34 cellular contexts compared by ENCODE assay signal in the genomic region with DNA sequence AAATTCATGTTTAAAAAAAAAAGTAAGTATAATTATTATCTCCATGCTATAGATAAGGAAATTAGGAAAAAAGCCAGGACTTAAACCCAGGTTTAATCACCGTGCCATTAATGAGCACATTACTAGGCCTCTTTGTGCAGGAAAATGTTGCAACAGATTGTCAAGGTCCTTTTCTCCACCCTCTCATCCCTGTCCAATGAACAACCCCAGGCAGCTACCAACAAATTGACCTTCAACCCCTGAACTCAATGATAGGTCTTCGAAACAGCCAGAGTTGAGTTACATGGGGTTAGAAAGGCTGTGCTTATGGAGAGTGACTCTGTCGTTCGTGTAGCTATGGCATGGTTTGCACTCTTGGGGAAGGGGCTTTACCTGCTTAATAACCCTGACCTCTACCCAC.
"Had no signal": no experiment of that assay in that cellular context is flagged by ENCODE, and none has a peak within 500 bp of the region (broad histone marks: within the 10 kb centered on the region; RNA-seq: fewer than 3 reads in every experiment).

No MANE protein-coding gene starts in this region.

- H3K27ac ChIP-seq: brain microvascular endothelial cell, SJSA1 had no signal

- H3K36me3 ChIP-seq: brain microvascular endothelial cell, Peyer's patch, SJSA1 had no signal

- H3K27me3 ChIP-seq: brain microvascular endothelial cell, Peyer's patch, SJSA1 had no signal

- H3K4me3 ChIP-seq: Peyer's patch, SJSA1 had no signal

- H3K4me2 ChIP-seq: SK-N-SH had no signal

- H3K36me3 Mint-ChIP-seq: activated CD4-positive, alpha-beta memory T cell treated with anti-CD3 and anti-CD28 coated beads for 36 hours; activated naive CD4-positive, alpha-beta T cell treated with anti-CD3 and anti-CD28 coated beads, Interleukin-2, amount 10 ng/mL, durations not matched to agents 7 days and 5 days; activated naive CD8-positive, alpha-beta T cell had no signal

- H3K27ac Mint-ChIP-seq: activated B cell treated with CpG ODN at 0.5 μM for 24 hours; activated CD4-positive, alpha-beta memory T cell treated with anti-CD3 and anti-CD28 coated beads for 36 hours; activated naive CD4-positive, alpha-beta T cell treated with anti-CD3 and anti-CD28 coated beads, Interleukin-2, amount 10 ng/mL, durations not matched to agents 7 days and 5 days; activated naive CD8-positive, alpha-beta T cell; activated naive CD8-positive, alpha-beta T cell treated with anti-CD3 and anti-CD28 coated beads, Interleukin-2, amount 50 U/mL, for 24 hours; T-helper 1 cell treated with Interleukin-12 subunit alpha and Interleukin-12 subunit beta and Interleukin-4 antibody, amounts not matched to agents 30 μg/mL and 1 μg/mL, for 36 hours; T-helper 2 cell treated with Interferon-gamma antibody and Interleukin-4, amounts not matched to agents 5 μg/mL and 100 μg/mL, for 36 hours had no signal

- H3K9me3 ChIP-seq: Peyer's patch, SJSA1, SK-N-SH had no signal

- H3K4me3 Mint-ChIP-seq: activated B cell treated with CpG ODN at 0.5 μM for 24 hours; activated CD4-positive, alpha-beta memory T cell treated with anti-CD3 and anti-CD28 coated beads for 36 hours; activated naive CD4-positive, alpha-beta T cell treated with anti-CD3 and anti-CD28 coated beads, Interleukin-2, amount 10 ng/mL, durations not matched to agents 7 days and 5 days; activated naive CD8-positive, alpha-beta T cell; activated naive CD8-positive, alpha-beta T cell treated with anti-CD3 and anti-CD28 coated beads, Interleukin-2, amount 50 U/mL, for 24 hours; T-helper 1 cell treated with Interleukin-12 subunit alpha and Interleukin-12 subunit beta and Interleukin-4 antibody, amounts not matched to agents 30 μg/mL and 1 μg/mL, for 36 hours; T-helper 2 cell treated with Interferon-gamma antibody and Interleukin-4, amounts not matched to agents 5 μg/mL and 100 μg/mL, for 36 hours had no signal

- DNase-seq: activated B cell treated with CpG ODN at 0.5 μM for 24 hours; activated CD4-positive, alpha-beta memory T cell treated with anti-CD3 and anti-CD28 coated beads for 36 hours; activated CD4-positive, alpha-beta T cell treated with anti-CD3 and anti-CD28 coated beads for 4 hours; activated CD4-positive, alpha-beta T cell treated with anti-CD3 and anti-CD28 coated beads, Interleukin-2, amount 50 U/mL, for 1 hour; activated CD4-positive, CD25-positive, alpha-beta regulatory T cell treated with anti-CD3 and anti-CD28 coated beads, Interleukin-2, amount 50 U/mL, for 72 hours; activated CD8-positive, alpha-beta memory T cell treated with anti-CD3 and anti-CD28 coated beads, Interleukin-2, amount 50 U/mL, for 4 hours; activated effector memory CD4-positive, alpha-beta T cell treated with Interleukin-2 at 50 U/mL for 16 hours; activated naive CD4-positive, alpha-beta T cell treated with anti-CD3 and anti-CD28 coated beads, Interleukin-2, amount 10 ng/mL, durations not matched to agents 7 days and 5 days; activated naive CD8-positive, alpha-beta T cell treated with anti-CD3 and anti-CD28 coated beads, Interleukin-2, amount 50 U/mL, for 24 hours; activated T-cell treated with anti-CD3 and anti-CD28 coated beads for 4 hours; activated T-cell treated with anti-CD3 and anti-CD28 coated beads, Interleukin-2, amount 50 U/mL, for 48 hours; amniotic stem cell; aorta; brain microvascular endothelial cell; central memory CD4-positive, alpha-beta T cell; Karpas-422; KBM-7; NCI-H1048; NCI-H1105 treated with DMSO at 0.1 percent for 48 hours; NCI-H1436 treated with DMSO at 0.1 percent for 48 hours; NCI-H1694 treated with DMSO at 0.1 percent for 48 hours; NCI-H2029; NCI-H510A; NCI-H526; NCI-H748 treated with DMSO at 0.1 percent for 48 hours; NK-92 treated with Interleukin-12 subunit alpha and Interleukin-12 subunit beta, amount 100 ng/mL, for 24 hours; PC-3; RPMI8226; SK-N-SH had no signal

- H3K9ac ChIP-seq: SK-N-SH had no signal

- H3K27me3 Mint-ChIP-seq: activated CD4-positive, alpha-beta memory T cell treated with anti-CD3 and anti-CD28 coated beads for 36 hours; activated naive CD8-positive, alpha-beta T cell; activated naive CD8-positive, alpha-beta T cell treated with anti-CD3 and anti-CD28 coated beads, Interleukin-2, amount 50 U/mL, for 24 hours had no signal

- ATAC-seq: activated naive CD8-positive, alpha-beta T cell treated with anti-CD3 and anti-CD28 coated beads, Interleukin-2, amount 50 U/mL, for 24 hours; PC-3 had no signal

- H3K9me3 Mint-ChIP-seq: activated B cell treated with CpG ODN at 0.5 μM for 24 hours; activated CD4-positive, alpha-beta memory T cell treated with anti-CD3 and anti-CD28 coated beads for 36 hours; activated naive CD4-positive, alpha-beta T cell treated with anti-CD3 and anti-CD28 coated beads, Interleukin-2, amount 10 ng/mL, durations not matched to agents 7 days and 5 days; activated naive CD8-positive, alpha-beta T cell treated with anti-CD3 and anti-CD28 coated beads, Interleukin-2, amount 50 U/mL, for 24 hours; T-helper 1 cell treated with Interleukin-12 subunit alpha and Interleukin-12 subunit beta and Interleukin-4 antibody, amounts not matched to agents 30 μg/mL and 1 μg/mL, for 36 hours; T-helper 2 cell treated with Interferon-gamma antibody and Interleukin-4, amounts not matched to agents 5 μg/mL and 100 μg/mL, for 36 hours had no signal
